20 cellular contexts compared by ENCODE assay signal in the genomic region with DNA sequence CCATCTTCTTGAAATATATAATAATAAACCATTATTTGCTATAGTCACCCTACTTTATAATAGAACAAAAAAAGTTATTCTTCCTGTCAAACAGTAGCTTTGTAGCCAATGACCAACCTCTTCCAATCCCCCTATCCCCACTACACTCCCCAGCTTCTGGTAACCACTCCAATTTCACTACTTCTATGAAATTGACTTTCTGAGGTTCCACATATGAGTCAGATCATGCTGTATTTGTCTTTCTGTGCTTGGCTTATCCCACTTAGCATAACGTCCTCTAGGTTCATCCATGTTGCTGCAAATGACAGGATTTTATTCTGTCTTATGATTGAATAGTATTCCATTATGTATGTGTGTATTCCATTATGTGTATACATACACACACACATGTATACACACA.
A peak's percentile ranks its signal among the peaks of the same experiment; 100 is the strongest.
DNase-seq lines count a peak whose midpoint lies in the region; ATAC-seq, FAIRE-seq and TF ChIP-seq lines count a peak whose summit lies in the region.
"Had no signal": no experiment of that assay in that cellular context is flagged by ENCODE, and none has a peak within 500 bp of the region (broad histone marks: within the 10 kb centered on the region; RNA-seq: fewer than 3 reads in every experiment).

No MANE protein-coding gene starts in this region.

- no peaks in the 10 kb centered on the region for H3K27me3 ChIP-seq in GM12878 (replicated peaks in 1 of 2; ENCODE audit: control insufficient read depth in 2 of 2, insufficient read depth in 2 of 2, low read length in 1 of 2)
- H3K27me3 ChIP-seq: BE2C had no signal

- RAD21 ChIA-PET in GM12878 (lab: Charles Lee; ENCODE audit: unreplicated experiment), result no interaction called here

- H3K36me3 ChIP-seq in GM12878 (ENCODE audit: control insufficient read depth in 2 of 2, insufficient read depth in 2 of 2, low read length in 1 of 2), result no peaks in the 10 kb centered on the region
- H3K36me3 ChIP-seq: BE2C had no signal

- no peaks in the 10 kb centered on the region for H3K4me1 ChIP-seq in GM12878 (ENCODE audit: control insufficient read depth, insufficient read depth, low read length)
- H3K4me1 ChIP-seq: BE2C had no signal

- intact Hi-C loops in GM12878 (cut with micrococcal nuclease; ENCODE audit: unreplicated experiment) (no loop called here), Right ventricle myocardium superior (cut with DNase I) (no loop called here)

- TF ChIP-seq POLR2A in GM12878 (IDR thresholded peaks at IDR 0.05; ENCODE audit: low read depth, low read length), result no peak

- TF ChIP-seq RAD21 in GM12878 (IDR thresholded peaks at IDR 0.05; ENCODE audit: insufficient read depth, low read depth, low read length), result no peak

- POLR2A ChIA-PET in GM12878 (lab: Charles Lee), result no interaction called here

- no TSS peak for BruUV-seq in GM12878 (replicated peaks; lab: Mats Ljungman, UMichigan)

- H3K9me3 ChIP-seq in GM12878 (replicated peaks; ENCODE audit: control insufficient read depth, insufficient read depth, low read length), result no peaks in the 10 kb centered on the region
- H3K9me3 ChIP-seq: BE2C had no signal

- ATAC-seq in GM18858 (IDR thresholded peaks at IDR 0.05; ENCODE audit: unreplicated experiment) (peak; percentile 75), GM19351 (IDR thresholded peaks at IDR 0.05; ENCODE audit: unreplicated experiment) (peak; percentile 43), HG03045 (IDR thresholded peaks at IDR 0.05; ENCODE audit: unreplicated experiment) (peak; percentile 76), GM12878 (peak; percentile 43), Right ventricle myocardium superior (ENCODE audit: poor library complexity) (no peak), HG03280 (IDR thresholded peaks at IDR 0.05; ENCODE audit: unreplicated experiment) (no peak)
- ATAC-seq: GM23338 had no signal

- DNase-seq in GM12878 (ENCODE audit: low read depth, low spot score), result no peak
- DNase-seq in DMS 273 treated with DMSO at 0.1 percent for 48 hours (lab: John Stamatoyannopoulos, UW), result no peak
- DNase-seq in Right ventricle myocardium superior, result no peak
- DNase-seq: ACHN; BE2C; C1 segment of cervical spinal cord; CD4-positive, CD25-positive, alpha-beta regulatory T cell; CD8-positive, alpha-beta memory T cell; COR-L47; DMS79 treated with DMSO at 0.1 percent for 48 hours; GF-D8; HCEC 1CT; Kasumi-1; KG1 had no signal

- no peak overlapping the region for H3K4me3 ChIP-seq in GM12878
- H3K4me3 ChIP-seq: GM23338 had no signal

- no peaks in the 10 kb centered on the region for H4K20me1 ChIP-seq in GM12878 (ENCODE audit: control insufficient read depth, insufficient read depth)

- FAIRE-seq in GM12878 (lab: Jason Lieb, UNC), result no peak
- FAIRE-seq: H54 had no signal

- CTCF ChIA-PET in GM12878 (lab: Yijun Ruan, JAX), result no interaction called here

- no peak overlapping the region for H3K27ac ChIP-seq in GM12878 (ENCODE audit: control insufficient read depth, insufficient read depth)

- H3K4me2 ChIP-seq in GM12878 (ENCODE audit: control insufficient read depth, insufficient read depth), result no peak overlapping the region
- H3K4me2 ChIP-seq: GM23338 had no signal

- H3K79me2 ChIP-seq in GM12878 (ENCODE audit: control insufficient read depth, insufficient read depth, low read length), result no peaks in the 10 kb centered on the region

- SMC1A ChIA-PET in GM12878 (lab: Charles Lee; ENCODE audit: uncharacterized antibody, unreplicated experiment), result no interaction called here

- H2AFZ ChIP-seq in GM12878 (ENCODE audit: control insufficient read depth, low read depth, low read length), result no peak overlapping the region
- H2AFZ ChIP-seq: GM23338 had no signal

- TF ChIP-seq EP300 in GM12878 (IDR thresholded peaks at IDR 0.05; ENCODE audit: borderline replicate concordance in 1 of 2, control insufficient read depth in 1 of 2, low read depth in 2 of 2, low read length in 2 of 2), result no peak

- in situ Hi-C loops in GM12878 (cut with MboI), result no loop called here

- H3K9ac ChIP-seq in GM12878 (ENCODE audit: control insufficient read depth, insufficient read depth, low read length), result no peak overlapping the region

- WGBS in GM12878 (ENCODE audit: insufficient coverage, insufficient replicate concordance, low lambda C conversion rate, missing lambda C conversion rate), result 0% methylated on average over 1 of the region's 1 CpG

- no peak for TF ChIP-seq CTCF in GM12878 (IDR thresholded peaks at IDR 0.05 in 2 of 3, conservative IDR thresholded peaks at IDR 0.05 in 1 of 3; ENCODE audit: control insufficient read depth in 2 of 3, extremely low read depth in 1 of 3, insufficient read depth in 1 of 3, low read depth in 3 of 3, low read length in 3 of 3)

TF ChIP-seq in GM12878, 131 proteins besides CTCF, POLR2A, EP300 and RAD21 (continues in another document):
- TF ChIP-seq EGR1 (IDR thresholded peaks at IDR 0.05; ENCODE audit: borderline replicate concordance in 1 of 2, low read depth in 2 of 2, low read length in 2 of 2) (no peak), SMAD1 (IDR thresholded peaks at IDR 0.05; ENCODE audit: low read depth, partially characterized antibody) (no peak), SIN3A (IDR thresholded peaks at IDR 0.05; ENCODE audit: low read depth, low read length) (no peak), SP1 (IDR thresholded peaks at IDR 0.05; ENCODE audit: low read depth, low read length) (no peak), MTA2 (IDR thresholded peaks at IDR 0.05; ENCODE audit: low read depth) (no peak), CHD4 (IDR thresholded peaks at IDR 0.05) (no peak), RUNX3 (IDR thresholded peaks at IDR 0.05; ENCODE audit: low read length) (peak; percentile 41; the same call in 1 of the 2 replicates), TCF3 (IDR thresholded peaks at IDR 0.05; ENCODE audit: borderline replicate concordance, insufficient read depth, low read depth, low read length) (no peak), EZH2 (IDR thresholded peaks at IDR 0.05; ENCODE audit: borderline replicate concordance, control insufficient read depth, low read depth, low read length) (no peak), IRF4 (IDR thresholded peaks at IDR 0.05; ENCODE audit: low read depth, low read length) (0 out of 2 replicates have a peak, but pooled peaks have one; percentile 16), DPF2 (IDR thresholded peaks at IDR 0.05) (no peak), ZNF384 (IDR thresholded peaks at IDR 0.05; ENCODE audit: borderline replicate concordance, low read depth, low read length) (no peak), JUNB (IDR thresholded peaks at IDR 0.05) (peak; percentile 57; the same call in 1 of the 2 replicates), CBX5 (IDR thresholded peaks at IDR 0.05; ENCODE audit: low read depth) (no peak), FOS (IDR thresholded peaks at IDR 0.05; ENCODE audit: borderline replicate concordance, extremely low read depth, insufficient read length) (no peak)
- TF ChIP-seq, protein P1, sequence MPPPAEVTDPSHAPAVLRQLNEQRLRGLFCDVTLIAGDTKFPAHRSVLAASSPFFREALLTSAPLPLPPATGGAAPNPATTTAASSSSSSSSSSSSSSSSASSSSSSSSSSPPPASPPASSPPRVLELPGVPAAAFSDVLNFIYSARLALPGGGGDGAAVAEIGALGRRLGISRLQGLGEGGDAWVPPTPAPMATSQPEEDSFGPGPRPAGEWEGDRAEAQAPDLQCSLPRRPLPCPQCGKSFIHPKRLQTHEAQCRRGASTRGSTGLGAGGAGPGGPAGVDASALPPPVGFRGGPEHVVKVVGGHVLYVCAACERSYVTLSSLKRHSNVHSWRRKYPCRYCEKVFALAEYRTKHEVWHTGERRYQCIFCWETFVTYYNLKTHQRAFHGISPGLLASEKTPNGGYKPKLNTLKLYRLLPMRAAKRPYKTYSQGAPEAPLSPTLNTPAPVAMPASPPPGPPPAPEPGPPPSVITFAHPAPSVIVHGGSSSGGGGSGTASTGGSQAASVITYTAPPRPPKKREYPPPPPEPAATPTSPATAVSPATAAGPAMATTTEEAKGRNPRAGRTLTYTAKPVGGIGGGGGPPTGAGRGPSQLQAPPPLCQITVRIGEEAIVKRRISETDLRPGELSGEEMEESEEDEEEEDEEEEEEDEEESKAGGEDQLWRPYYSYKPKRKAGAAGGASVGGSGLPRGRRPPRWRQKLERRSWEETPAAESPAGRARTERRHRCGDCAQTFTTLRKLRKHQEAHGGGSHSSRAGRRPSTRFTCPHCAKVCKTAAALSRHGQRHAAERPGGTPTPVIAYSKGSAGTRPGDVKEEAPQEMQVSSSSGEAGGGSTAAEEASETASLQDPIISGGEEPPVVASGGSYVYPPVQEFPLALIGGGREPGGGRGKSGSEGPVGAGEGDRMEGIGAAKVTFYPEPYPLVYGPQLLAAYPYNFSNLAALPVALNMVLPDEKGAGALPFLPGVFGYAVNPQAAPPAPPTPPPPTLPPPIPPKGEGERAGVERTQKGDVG (CRISPR knock-in tag; IDR thresholded peaks at IDR 0.05), result no peak
- TF ChIP-seq, protein P2, sequence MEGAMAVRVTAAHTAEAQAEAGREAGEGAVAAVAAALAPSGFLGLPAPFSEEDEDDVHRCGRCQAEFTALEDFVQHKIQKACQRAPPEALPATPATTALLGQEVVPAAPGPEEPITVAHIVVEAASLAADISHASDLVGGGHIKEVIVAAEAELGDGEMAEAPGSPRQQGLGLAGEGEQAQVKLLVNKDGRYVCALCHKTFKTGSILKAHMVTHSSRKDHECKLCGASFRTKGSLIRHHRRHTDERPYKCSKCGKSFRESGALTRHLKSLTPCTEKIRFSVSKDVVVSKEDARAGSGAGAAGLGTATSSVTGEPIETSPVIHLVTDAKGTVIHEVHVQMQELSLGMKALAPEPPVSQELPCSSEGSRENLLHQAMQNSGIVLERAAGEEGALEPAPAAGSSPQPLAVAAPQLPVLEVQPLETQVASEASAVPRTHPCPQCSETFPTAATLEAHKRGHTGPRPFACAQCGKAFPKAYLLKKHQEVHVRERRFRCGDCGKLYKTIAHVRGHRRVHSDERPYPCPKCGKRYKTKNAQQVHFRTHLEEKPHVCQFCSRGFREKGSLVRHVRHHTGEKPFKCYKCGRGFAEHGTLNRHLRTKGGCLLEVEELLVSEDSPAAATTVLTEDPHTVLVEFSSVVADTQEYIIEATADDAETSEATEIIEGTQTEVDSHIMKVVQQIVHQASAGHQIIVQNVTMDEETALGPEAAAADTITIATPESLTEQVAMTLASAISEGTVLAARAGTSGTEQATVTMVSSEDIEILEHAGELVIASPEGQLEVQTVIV (IDR thresholded peaks at IDR 0.05; ENCODE audit: borderline replicate concordance, partially characterized antibody), result no peak
- TF ChIP-seq, protein P3, sequence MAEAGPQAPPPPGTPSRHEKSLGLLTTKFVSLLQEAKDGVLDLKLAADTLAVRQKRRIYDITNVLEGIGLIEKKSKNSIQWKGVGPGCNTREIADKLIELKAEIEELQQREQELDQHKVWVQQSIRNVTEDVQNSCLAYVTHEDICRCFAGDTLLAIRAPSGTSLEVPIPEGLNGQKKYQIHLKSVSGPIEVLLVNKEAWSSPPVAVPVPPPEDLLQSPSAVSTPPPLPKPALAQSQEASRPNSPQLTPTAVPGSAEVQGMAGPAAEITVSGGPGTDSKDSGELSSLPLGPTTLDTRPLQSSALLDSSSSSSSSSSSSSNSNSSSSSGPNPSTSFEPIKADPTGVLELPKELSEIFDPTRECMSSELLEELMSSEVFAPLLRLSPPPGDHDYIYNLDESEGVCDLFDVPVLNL (IDR thresholded peaks at IDR 0.05; ENCODE audit: low read depth, low read length), result no peak

Comparison
In these comparisons a context has a peak if more than half of its experiments do, and no peak if none do; other contexts are left out.
1. ATAC-seq: peak in GM18858 (single experiment), GM19351 (single experiment), HG03045 (single experiment) and GM12878 (single experiment); none in Right ventricle myocardium superior (single experiment) and HG03280 (single experiment).